21 cellular contexts compared by ENCODE assay signal in genomic region chr12:56768424-56768823, GRCh38. TPM values are rescaled to one million over a fixed set of nuclear protein-coding genes. Genes with fewer than 3 reads are reported as not detected.
DNase-seq lines count a peak whose midpoint lies in the region; ATAC-seq and TF ChIP-seq lines count a peak whose summit lies in the region.
"Had no signal": no experiment of that assay in that cellular context is flagged by ENCODE, and none has a peak within 500 bp of the region (broad histone marks: within the 10 kb centered on the region; RNA-seq: fewer than 3 reads in every experiment).

No MANE protein-coding gene starts in this region.

- H3K27me3 ChIP-seq in esophagus squamous epithelium (no peaks in the 10 kb centered on the region), spleen (replicated peaks in 1 of 7) (no peaks in the 10 kb centered on the region), gastrocnemius medialis (no peaks in the 10 kb centered on the region)
- H3K27me3 ChIP-seq: SJSA1 had no signal

- intact Hi-C loops in esophagus squamous epithelium (cut with DNase I) (loop anchor here (10.0 kb wide), 1 partner anchor 296 kb away; no protein-coding TSS in a partner anchor), spleen (cut with DNase I; ENCODE audit: low total_unique reads) (no loop called here), gastrocnemius medialis (cut with DNase I; ENCODE audit: low total_unique reads) (no loop called here)

- peak; percentile 84 for DNase-seq in LNCaP clone FGC (ENCODE audit: low read depth)
- peak; percentile 65 for DNase-seq in NCI-H69 (lab: John Stamatoyannopoulos, UW)
- no peak for DNase-seq in esophagus squamous epithelium (lab: John Stamatoyannopoulos, UW)
- DNase-seq in spleen: no peak
- no peak for DNase-seq in gastrocnemius medialis
- DNase-seq: activated CD4-positive, alpha-beta T cell treated with anti-CD3 and anti-CD28 coated beads, Interleukin-2, amount 50 U/mL, for 48 hours; activated naive CD4-positive, alpha-beta T cell treated with anti-CD3 and anti-CD28 coated beads, Interleukin-2, amount 10 ng/mL, durations not matched to agents 7 days and 5 days; CD4-positive, CD25-positive, alpha-beta regulatory T cell; effector CD8-positive, alpha-beta T cell; GOT3; head of caudate nucleus; NCI-H2081; NCI-H524 treated with DMSO at 0.1 percent for 48 hours; right cardiac atrium; stimulated activated CD4-positive, alpha-beta T cell treated with anti-CD3 and anti-CD28 coated beads, Interleukin-12 subunit alpha, Interleukin-12 subunit beta, amount 100 ng/mL, for 4 hours; stimulated activated CD4-positive, alpha-beta T cell treated with anti-CD3 and anti-CD28 coated beads, Interleukin-4, amount 100 ng/mL, for 1 hour; T-cell had no signal

- H3K27ac ChIP-seq in esophagus squamous epithelium (peak overlapping the region in 3 of 4 donors; percentile 12 to 30 (median 29)), spleen (peak overlapping the region in 5 of 8 donors; percentile 1 to 33 (median 18)), gastrocnemius medialis (no peak overlapping the region)
- H3K27ac ChIP-seq: parathyroid adenoma, SJSA1 had no signal

- ATAC-seq in GM18511 (IDR thresholded peaks at IDR 0.05; ENCODE audit: unreplicated experiment): no peak
- ATAC-seq in gastrocnemius medialis: no peak
- no peak for ATAC-seq in HG03565 (IDR thresholded peaks at IDR 0.05; ENCODE audit: unreplicated experiment)
- ATAC-seq: right cardiac atrium, T-cell had no signal

- TF ChIP-seq POLR2A in esophagus squamous epithelium (IDR thresholded peaks at IDR 0.05) (no peak), spleen (IDR thresholded peaks at IDR 0.05) (no peak), gastrocnemius medialis (IDR thresholded peaks at IDR 0.05) (no peak)

- H3K9me3 ChIP-seq in esophagus squamous epithelium (no peaks in the 10 kb centered on the region), spleen (no peaks in the 10 kb centered on the region), gastrocnemius medialis (no peaks in the 10 kb centered on the region)
- H3K9me3 ChIP-seq: SJSA1 had no signal

- no peak overlapping the region for H3K4me3 ChIP-seq in LNCaP clone FGC (ENCODE audit: low read depth, low read length)
- H3K4me3 ChIP-seq in esophagus squamous epithelium: no peak overlapping the region
- no peak overlapping the region for H3K4me3 ChIP-seq in spleen
- no peak overlapping the region for H3K4me3 ChIP-seq in gastrocnemius medialis
- H3K4me3 ChIP-seq: SJSA1 had no signal

- in situ Hi-C loops in gastrocnemius medialis (cut with MboI; ENCODE audit: low sequenced_read_pairs in 4 of 4): no loop called here

- TF ChIP-seq CTCF in LNCaP clone FGC (IDR thresholded peaks at IDR 0.05; ENCODE audit: control insufficient read depth, extremely low read depth, insufficient read depth): no peak
- no peak for TF ChIP-seq CTCF in esophagus squamous epithelium (IDR thresholded peaks at IDR 0.05)
- TF ChIP-seq CTCF in spleen (IDR thresholded peaks at IDR 0.05 in 8 of 11, conservative IDR thresholded peaks at IDR 0.05 in 3 of 11): no peak
- TF ChIP-seq CTCF in gastrocnemius medialis (IDR thresholded peaks at IDR 0.05 in 4 of 5, conservative IDR thresholded peaks at IDR 0.05 in 1 of 5): no peak

- WGBS in esophagus squamous epithelium, 2 donors: 58 to 70% methylated on average over 5 of the region's 5 CpGs
- 87 to 94% (median 91%) methylated on average over 5 of the region's 5 CpGs for WGBS in spleen, 5 donors

- H3K36me3 ChIP-seq in esophagus squamous epithelium (no peaks in the 10 kb centered on the region), spleen (no peaks in the 10 kb centered on the region), gastrocnemius medialis (no peaks in the 10 kb centered on the region)
- H3K36me3 ChIP-seq: SJSA1 had no signal

- peaks cover 0 to 18% (median 5%) of the 10 kb centered on the region in 3 donors for H3K4me1 ChIP-seq in esophagus squamous epithelium
- peaks cover 0 to 48% (median 13%) of the 10 kb centered on the region in 6 donors for H3K4me1 ChIP-seq in spleen
- H3K4me1 ChIP-seq in gastrocnemius medialis: no peaks in the 10 kb centered on the region
- H3K4me1 ChIP-seq: parathyroid adenoma had no signal

RNA-seq across cellular contexts. Expression of gene HSD17B6, which starts 5.3 kb away (rescaled TPM):
- total RNA-seq in esophagus squamous epithelium (10 to 100 TPM in 1 of 4 donors, 1 to 10 TPM in 1, under 1 TPM in 1, not detected in 1; 0.88 to 13.2 (median 5.6) TPM), spleen (10 to 100 TPM; 13.7 to 93.4 (median 61.5) TPM), gastrocnemius medialis (1 to 10 TPM in 3 of 4 donors, not detected in 1; 1.2 to 2.3 (median 1.6) TPM)
- polyA plus RNA-seq in spleen: 10 to 100 TPM in 2 of 3 donors, 1 to 10 TPM in 1; 6.4 to 40.0 (median 13.3) TPM
- total RNA-seq: CD4-positive, CD25-positive, alpha-beta regulatory T cell had no signal

RNA-seq across cellular contexts. Expression of gene PRIM1, which starts 16.3 kb away (rescaled TPM):
- total RNA-seq in esophagus squamous epithelium (10 to 100 TPM in 2 of 4 donors, 1 to 10 TPM in 2; 3.7 to 30.3 (median 10.6) TPM), spleen (10 to 100 TPM; 10.1 to 23.0 (median 11.4) TPM), gastrocnemius medialis (1 to 10 TPM; 3.2 to 5.9 (median 3.7) TPM)
- 10 to 100 TPM in 1 of 3 donors, 1 to 10 TPM in 2; 5.2 to 10.0 (median 8.1) TPM for polyA plus RNA-seq in spleen

RNA-seq across cellular contexts. Expression of gene NACA, which starts 43.3 kb away (rescaled TPM):
- total RNA-seq in esophagus squamous epithelium: 1,000 to 10,000 TPM; 1,083 to 1,907 (median 1,546) TPM
- 100 to 1,000 TPM; 535 to 885 (median 701) TPM for total RNA-seq in spleen
- 1,000 to 10,000 TPM; 1,928 to 3,231 (median 2,748) TPM for polyA plus RNA-seq in spleen
- total RNA-seq in gastrocnemius medialis: 100 to 1,000 TPM; 225 to 438 (median 398) TPM

Comparison
In these comparisons a context has a peak if more than half of its experiments do, and no peak if none do; other contexts are left out.
1. DNase-seq: peak in LNCaP clone FGC (single experiment) and NCI-H69 (single experiment); none in esophagus squamous epithelium (single experiment), spleen (single experiment) and gastrocnemius medialis (0 of 2).
2. H3K27ac ChIP-seq: peak in esophagus squamous epithelium (3 of 4) and spleen (5 of 8); none in gastrocnemius medialis (0 of 4).